28 cellular contexts compared by ENCODE assay signal in genomic region chr1:47646676-47647075, GRCh38.
DNase-seq lines count a peak whose midpoint lies in the region; ATAC-seq and TF ChIP-seq lines count a peak whose summit lies in the region.
"Had no signal": no experiment of that assay in that cellular context is flagged by ENCODE, and none has a peak within 500 bp of the region (broad histone marks: within the 10 kb centered on the region; RNA-seq: fewer than 3 reads in every experiment).

No MANE protein-coding gene starts in this region.

- CTCF ChIA-PET in HEK293 (lab: Yijun Ruan, JAX), result interaction anchor here (3.2 kb wide), 1 partner anchor 79 kb away, joined by 9 read pairs; no protein-coding TSS in a partner anchor

- intact Hi-C loops in spleen (cut with DNase I; ENCODE audit: low total_unique reads), result no loop called here

- peak; percentile 16 for DNase-seq in RPMI7951 (ENCODE audit: low read depth)
- peak; percentile 15 for DNase-seq in spleen
- no peak for DNase-seq in stimulated activated CD4-positive, alpha-beta T cell treated with anti-CD3 and anti-CD28 coated beads, Interleukin-2, amount 100 ng/mL, for 48 hours
- DNase-seq in T-helper 1 cell, result no peak
- DNase-seq: C1 segment of cervical spinal cord; CD4-positive, alpha-beta memory T cell; COR-L47; DMS53; GDM1; GOT3; HCEC 1CT; Kasumi-1; MG63; NCI-H1105 treated with DMSO at 0.1 percent for 48 hours; NCI-H146; NCI-H2029; NCI-H446 treated with DMSO at 0.1 percent for 48 hours; NCI-H526; NCI-H82; NK-92 treated with Interleukin-12 subunit alpha and Interleukin-12 subunit beta, amount 100 ng/mL, for 24 hours; PC-9; RPMI8226; SHP77 had no signal

- H3K36me3 ChIP-seq in HEK293 (ENCODE audit: control insufficient read depth in 2 of 2, insufficient read depth in 1 of 2, low read length in 2 of 2), result no peaks in the 10 kb centered on the region
- no peaks in the 10 kb centered on the region for H3K36me3 ChIP-seq in spleen
- H3K36me3 ChIP-seq: MG63 had no signal

- POLR2A ChIA-PET in HEK293 (lab: Yijun Ruan, JAX), result no interaction called here

- TF ChIP-seq POLR2A in spleen (IDR thresholded peaks at IDR 0.05), result no peak

- H3K9me3 ChIP-seq in HEK293 (ENCODE audit: control insufficient read depth, insufficient read depth, low read depth, low read length) (no peaks in the 10 kb centered on the region), spleen (no peaks in the 10 kb centered on the region)
- H3K9me3 ChIP-seq: MG63 had no signal

- no peak overlapping the region for H3K4me3 ChIP-seq in HEK293 (ENCODE audit: low read depth, low read length)
- no peak overlapping the region for H3K4me3 ChIP-seq in spleen
- H3K4me3 ChIP-seq: GM12878, K562, MG63, PC-9 had no signal

- TF ChIP-seq CTCF in HEK293 (tag by site-specific recombination; IDR thresholded peaks at IDR 0.05), result no peak
- TF ChIP-seq CTCF in spleen (IDR thresholded peaks at IDR 0.05 in 8 of 11, conservative IDR thresholded peaks at IDR 0.05 in 3 of 11), result no peak

- H3K27ac ChIP-seq in HEK293 (ENCODE audit: extremely low read depth, low read depth, low read length) (no peak overlapping the region), spleen (no peak overlapping the region)
- H3K27ac ChIP-seq: PC-9 had no signal

- ATAC-seq in esophagus mucosa (peak; percentile 44), HG03025 (IDR thresholded peaks at IDR 0.05; ENCODE audit: low FRiP score, unreplicated experiment) (no peak)
- ATAC-seq: GM12878, K562 had no signal

- WGBS in spleen, 5 donors, result 70 to 93% (median 83%) methylated on average over 1 of the region's 1 CpG

- H3K27me3 ChIP-seq in spleen (replicated peaks in 1 of 7), result peaks cover 0 to 23% (median 0%) of the 10 kb centered on the region in 7 donors
- H3K27me3 ChIP-seq: MG63 had no signal

- peaks cover 4% of the 10 kb centered on the region for H3K4me1 ChIP-seq in HEK293 (ENCODE audit: control insufficient read depth, insufficient read depth, low read length)
- H3K4me1 ChIP-seq in spleen, result peaks cover 0 to 3% (median 0%) of the 10 kb centered on the region in 6 donors

TF ChIP-seq in HEK293, 187 proteins besides CTCF, POLR2A, EP300 and RAD21:
- TF ChIP-seq GLI2 (tag by site-specific recombination; IDR thresholded peaks at IDR 0.05; ENCODE audit: borderline replicate concordance, low read depth) (no peak), ZNF146 (tag by site-specific recombination; IDR thresholded peaks at IDR 0.05) (0 out of 2 replicates have a peak, but pooled peaks have one; percentile 5), ZNF623 (tag by site-specific recombination; IDR thresholded peaks at IDR 0.05) (peak; percentile 93), SP3 (tag by site-specific recombination; IDR thresholded peaks at IDR 0.05) (no peak)
TF ChIP-seq in HEK293: peak in this region for 2.

Comparison
In these comparisons a context has a peak if more than half of its experiments do, and no peak if none do; other contexts are left out.
1. DNase-seq: peak in RPMI7951 (single experiment) and spleen (single experiment); none in stimulated activated CD4-positive, alpha-beta T cell treated with anti-CD3 and anti-CD28 coated beads, Interleukin-2, amount 100 ng/mL, for 48 hours (0 of 2) and T-helper 1 cell (0 of 5).